In the genomic region with DNA sequence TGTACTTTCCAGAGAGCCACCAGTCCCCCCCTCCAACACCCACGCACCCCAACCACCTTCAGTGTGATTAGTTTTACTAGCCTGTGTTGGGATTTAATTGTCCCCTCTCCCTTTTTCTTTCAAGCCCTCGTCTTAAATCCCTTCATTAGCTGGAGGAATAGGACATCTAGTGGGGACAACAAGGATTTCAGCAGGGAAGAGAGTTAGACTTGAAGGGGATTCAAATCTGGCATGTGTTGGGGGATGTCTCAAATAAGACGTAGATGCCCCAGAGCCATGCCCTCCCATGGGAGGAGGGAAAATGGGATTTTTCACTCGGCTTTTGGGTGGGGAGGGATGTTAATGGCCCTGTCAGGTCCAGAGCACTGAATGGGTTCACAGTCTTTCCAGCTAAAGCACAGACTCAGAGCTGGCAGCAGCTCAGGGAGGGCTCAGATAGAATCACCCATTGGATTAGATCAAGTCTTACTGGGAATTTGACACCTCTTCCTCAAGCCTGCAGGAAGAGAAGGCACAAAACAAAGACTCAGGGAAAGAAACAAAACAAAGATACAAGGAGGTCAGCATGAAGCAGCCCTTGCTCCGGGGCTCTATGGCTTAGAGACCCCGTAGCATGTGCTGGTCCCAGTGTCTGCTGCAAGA, we compare ENCODE assay signal across 9 cellular contexts. TPM values are rescaled to one million over a fixed set of nuclear protein-coding genes. Genes with fewer than 3 reads are reported as not detected.
A peak's percentile ranks its signal among the peaks of the same experiment; 100 is the strongest.
DNase-seq lines count a peak whose midpoint lies in the region; ATAC-seq and TF ChIP-seq lines count a peak whose summit lies in the region.
"Had no signal": no experiment of that assay in that cellular context is flagged by ENCODE, and none has a peak within 500 bp of the region (broad histone marks: within the 10 kb centered on the region; RNA-seq: fewer than 3 reads in every experiment).

No MANE protein-coding gene starts in this region.

- 18% methylated on average over 6 of the region's 6 CpGs for WGBS in mammary epithelial cell (ENCODE audit: low coverage, missing lambda C conversion rate)

- intact Hi-C loops in mammary epithelial cell (cut with micrococcal nuclease): no loop called here

- peak; percentile 78 for TF ChIP-seq RAD21 in neural cell (conservative IDR thresholded peaks at IDR 0.05)

- H3K9ac ChIP-seq in mammary epithelial cell (ENCODE audit: insufficient read depth, low read length) (no peak overlapping the region), neural cell (ENCODE audit: low read length) (no peak overlapping the region)

- H3K4me3 ChIP-seq in mammary epithelial cell (replicated peaks in 1 of 3; ENCODE audit: insufficient read depth in 1 of 3, low read depth in 2 of 3, low read length in 3 of 3): no peak overlapping the region
- H3K4me3 ChIP-seq in neural cell (ENCODE audit: low read length): no peak overlapping the region
- H3K4me3 ChIP-seq in CD8-positive, alpha-beta memory T cell (ENCODE audit: low read length): no peak overlapping the region

- no peak overlapping the region for H3K27ac Mint-ChIP-seq in CD8-positive, alpha-beta memory T cell

- H3K9me3 ChIP-seq in mammary epithelial cell (replicated peaks; ENCODE audit: insufficient read depth, low read length) (no peaks in the 10 kb centered on the region), neural cell (ENCODE audit: low read length) (no peaks in the 10 kb centered on the region)
- no peaks in the 10 kb centered on the region for H3K9me3 ChIP-seq in CD8-positive, alpha-beta memory T cell (ENCODE audit: low read length)

- H3K27me3 ChIP-seq in mammary epithelial cell (ENCODE audit: insufficient read depth, low read length) (peaks cover 45% of the 10 kb centered on the region), neural cell (ENCODE audit: insufficient read depth, low read depth, low read length) (peaks cover 30% of the 10 kb centered on the region)
- H3K27me3 ChIP-seq in CD8-positive, alpha-beta memory T cell (ENCODE audit: insufficient read depth, low read length, poor library complexity, severe bottlenecking): peaks cover 23% of the 10 kb centered on the region

- CTCF ChIA-PET in mammary epithelial cell (lab: Charles Lee; ENCODE audit: low non-redundant PET): interaction anchor here (3.5 kb wide), 1 partner anchor 113 kb away, joined by 26 read pairs; no protein-coding TSS in a partner anchor
- CTCF ChIA-PET in CD8-positive, alpha-beta memory T cell (lab: Charles Lee): interaction anchor here (0.7 to 9.0 kb wide), 16 partner anchors 10 to 498 kb away, joined by 3 to 141 read pairs (median 6); partner anchors contain the start of genes IGF2, SYT8 and TSSC4

- no peak overlapping the region for H2AFZ ChIP-seq in mammary epithelial cell (ENCODE audit: low read depth, low read length)
- no peak overlapping the region for H2AFZ ChIP-seq in neural cell (ENCODE audit: low read depth, low read length)

- no peak overlapping the region for H3K4me3 Mint-ChIP-seq in CD8-positive, alpha-beta memory T cell

- in situ Hi-C loops in mammary epithelial cell (cut with MboI; ENCODE audit: low sequenced_read_pairs in 2 of 2): loop anchor here (5.0 to 25.0 kb wide), 2 partner anchors 463 to 493 kb away; partner anchors contain the start of gene KRTAP5-6 (in 1 of the 2)

- H4K20me1 ChIP-seq in mammary epithelial cell (ENCODE audit: insufficient read depth, low read length) (no peaks in the 10 kb centered on the region), neural cell (ENCODE audit: insufficient read depth) (no peaks in the 10 kb centered on the region)

- no peaks in the 10 kb centered on the region for H3F3A ChIP-seq in neural cell (ENCODE audit: insufficient read depth, low read length, poor library complexity, severe bottlenecking)

- DNase-seq in EL (peak; percentile 49), NCI-H1092 (lab: John Stamatoyannopoulos, UW) (peak; percentile 51), mammary epithelial cell (peak; percentile 25), NOMO-1 (lab: John Stamatoyannopoulos, UW; ENCODE audit: unreplicated experiment in 2 of 2) (no peak), midbrain (lab: John Stamatoyannopoulos, UW) (no peak)
- DNase-seq in CD8-positive, alpha-beta memory T cell: no peak
- DNase-seq: T1000 had no signal

- H3K27ac ChIP-seq in mammary epithelial cell (ENCODE audit: insufficient read depth, low read depth, low read length): no peak overlapping the region
- no peak overlapping the region for H3K27ac ChIP-seq in neural cell (ENCODE audit: low read length)
- no peak overlapping the region for H3K27ac ChIP-seq in CD8-positive, alpha-beta memory T cell (ENCODE audit: low read depth, low read length)

- H3K36me3 ChIP-seq in mammary epithelial cell (ENCODE audit: insufficient read depth, low read length): no peaks in the 10 kb centered on the region
- no peaks in the 10 kb centered on the region for H3K36me3 ChIP-seq in neural cell (ENCODE audit: insufficient read depth, low read length)
- H3K36me3 ChIP-seq in CD8-positive, alpha-beta memory T cell (ENCODE audit: insufficient read depth, low read length): no peaks in the 10 kb centered on the region

- no peaks in the 10 kb centered on the region for H3K79me2 ChIP-seq in mammary epithelial cell (ENCODE audit: insufficient read depth, low read length)
- no peaks in the 10 kb centered on the region for H3K79me2 ChIP-seq in neural cell (replicated peaks; ENCODE audit: insufficient read depth, low read length)

- dilution Hi-C loops in mammary epithelial cell (cut with HindIII; ENCODE audit: low sequenced_read_pairs): loop anchor here (5.0 kb wide), 4 partner anchors 58 to 518 kb away; no protein-coding TSS in a partner anchor

- H3K4me2 ChIP-seq in mammary epithelial cell (ENCODE audit: insufficient read depth, low read depth, low read length): no peak overlapping the region
- no peak overlapping the region for H3K4me2 ChIP-seq in neural cell (ENCODE audit: low read length)

- peaks cover 7 to 8% (median 7%) of the 10 kb centered on the region in 3 donors for H3K4me1 Mint-ChIP-seq in CD8-positive, alpha-beta memory T cell

- H3K36me3 Mint-ChIP-seq in CD8-positive, alpha-beta memory T cell: no peaks in the 10 kb centered on the region

- H3K4me1 ChIP-seq in mammary epithelial cell (ENCODE audit: insufficient read depth, low read length): no peaks in the 10 kb centered on the region
- H3K4me1 ChIP-seq in CD8-positive, alpha-beta memory T cell (ENCODE audit: insufficient read depth, low read length): peaks cover 6% of the 10 kb centered on the region

- H3K9me3 Mint-ChIP-seq in CD8-positive, alpha-beta memory T cell: no peaks in the 10 kb centered on the region

- TF ChIP-seq CTCF in mammary epithelial cell (conservative IDR thresholded peaks at IDR 0.05 in 1 of 2, IDR thresholded peaks at IDR 0.05 in 1 of 2; ENCODE audit: extremely low read depth in 1 of 2, insufficient read depth in 1 of 2, low read depth in 1 of 2, low read length in 2 of 2) (peak; percentile 36 to 65), neural cell (IDR thresholded peaks at IDR 0.05; ENCODE audit: poor library complexity, severe bottlenecking) (peak; percentile 80)

- no peaks in the 10 kb centered on the region for H3K9me2 ChIP-seq in neural cell (ENCODE audit: insufficient read depth, low read length)

- ATAC-seq in HG02973 (IDR thresholded peaks at IDR 0.05; ENCODE audit: unreplicated experiment): no peak

- peaks cover 38 to 44% of the 10 kb centered on the region in 2 donors for H3K27me3 Mint-ChIP-seq in CD8-positive, alpha-beta memory T cell

- TF ChIP-seq EP300 in neural cell (conservative IDR thresholded peaks at IDR 0.05; ENCODE audit: poor library complexity, severe bottlenecking): no peak

- POLR2A ChIA-PET in CD8-positive, alpha-beta memory T cell (lab: Charles Lee): interaction anchor here (0.6 kb wide), 1 partner anchor 457 kb away, joined by 3 read pairs; no protein-coding TSS in a partner anchor

- BruUV-seq in mammary epithelial cell (replicated peaks; lab: Mats Ljungman, UMichigan): no TSS peak

TF ChIP-seq in neural cell, 6 proteins besides CTCF, POLR2A, EP300 and RAD21:
- TF ChIP-seq SMC3 (conservative IDR thresholded peaks at IDR 0.05; ENCODE audit: poor library complexity): peak; percentile 77
- TF ChIP-seq EZH2 (IDR thresholded peaks at IDR 0.05; ENCODE audit: borderline replicate concordance, insufficient read depth, low read length, poor library complexity, severe bottlenecking): no peak

RNA-seq across cellular contexts. Expression of gene INS, which starts 10.7 kb away (rescaled TPM):
- total RNA-seq in mammary epithelial cell: not detected
- polyA plus RNA-seq in mammary epithelial cell (not detected), neural cell (not detected in 2 replicates)
- polyA minus RNA-seq in mammary epithelial cell (not detected), neural cell (not detected in 2 replicates)
- total RNA-seq in CD8-positive, alpha-beta memory T cell: not detected
- not detected for polyA plus RNA-seq in CD8-positive, alpha-beta memory T cell

RNA-seq across cellular contexts. Expression of gene IGF2, which starts 11.1 kb away (rescaled TPM):
- under 1 TPM in 1 of 2 donors, not detected in 1; under 0.01 TPM for total RNA-seq in mammary epithelial cell
- polyA plus RNA-seq in mammary epithelial cell (0.01 TPM), neural cell (not detected in 2 replicates)
- polyA minus RNA-seq in mammary epithelial cell (not detected), neural cell (not detected in 2 replicates)
- total RNA-seq in CD8-positive, alpha-beta memory T cell: 1 to 10 TPM; 3.3 to 3.5 TPM
- not detected for polyA plus RNA-seq in CD8-positive, alpha-beta memory T cell

RNA-seq across cellular contexts. Expression of gene TH, which starts 21.3 kb away (rescaled TPM):
- total RNA-seq in mammary epithelial cell: under 1 TPM in 1 of 2 donors, not detected in 1; 0.61 TPM
- polyA plus RNA-seq in mammary epithelial cell (0.16 TPM), neural cell (3.6 and 10.9 TPM in 2 replicates)
- polyA minus RNA-seq in mammary epithelial cell (not detected), neural cell (2.1 and 3.9 TPM in 2 replicates)
- not detected for total RNA-seq in CD8-positive, alpha-beta memory T cell
- polyA plus RNA-seq in CD8-positive, alpha-beta memory T cell: not detected

Comparison
In these comparisons a context has a peak if more than half of its experiments do, and no peak if none do; other contexts are left out.
1. DNase-seq: peak in EL (single experiment), NCI-H1092 (single experiment) and mammary epithelial cell (single experiment); none in CD8-positive, alpha-beta memory T cell (0 of 5), NOMO-1 (0 of 2) and midbrain (single experiment).